8 cellular contexts compared by ENCODE assay signal in genomic region chr15:40323239-40323952, GRCh38.
DNase-seq lines count a peak whose midpoint lies in the region; ATAC-seq, FAIRE-seq and TF ChIP-seq lines count a peak whose summit lies in the region.

Gene INAFM2 (plus strand): TSS chr15:40323692. CDS start chr15:40324056, 364 bp downstream.

- peaks cover 18% of the 10 kb centered on the region for H3K36me3 Mint-ChIP-seq in nephron progenitor cell (ENCODE audit: low read depth)

- peak; percentile 94 for ATAC-seq in stimulated activated naive CD8-positive, alpha-beta T cell treated with anti-CD3 and anti-CD28 coated beads, Interleukin-15, amount 100 ng/mL, for 72 hours

- H3K27me3 Mint-ChIP-seq in nephron progenitor cell (ENCODE audit: low read depth, poor library complexity), result peaks cover 70% of the 10 kb centered on the region
- H3K27me3 Mint-ChIP-seq in stimulated activated naive CD8-positive, alpha-beta T cell treated with anti-CD3 and anti-CD28 coated beads, Interleukin-15, amount 100 ng/mL, for 72 hours, result no peaks in the 10 kb centered on the region

- FAIRE-seq in H54 (lab: Jason Lieb, UNC), result no peak

- peak within 1 kb of the TSS; percentile 81 for H3K4me3 Mint-ChIP-seq in nephron progenitor cell
- peak within 1 kb of the TSS; percentile 77 to 82 for H3K4me3 Mint-ChIP-seq in stimulated activated naive CD8-positive, alpha-beta T cell treated with anti-CD3 and anti-CD28 coated beads, Interleukin-15, amount 100 ng/mL, for 72 hours

- H3K4me1 Mint-ChIP-seq in nephron progenitor cell, result peaks cover 49% of the 10 kb centered on the region
- H3K4me1 Mint-ChIP-seq in stimulated activated naive CD8-positive, alpha-beta T cell treated with anti-CD3 and anti-CD28 coated beads, Interleukin-15, amount 100 ng/mL, for 72 hours, result peaks cover 43% of the 10 kb centered on the region

- H3K27ac Mint-ChIP-seq in nephron progenitor cell, result no peak within 1 kb of the TSS
- H3K27ac Mint-ChIP-seq in stimulated activated naive CD8-positive, alpha-beta T cell treated with anti-CD3 and anti-CD28 coated beads, Interleukin-15, amount 100 ng/mL, for 72 hours, result peak within 1 kb of the TSS in 1 of 2 donors; percentile 75

- H3K9me3 Mint-ChIP-seq in nephron progenitor cell, result peaks cover 4% of the 10 kb centered on the region
- H3K9me3 Mint-ChIP-seq in stimulated activated naive CD8-positive, alpha-beta T cell treated with anti-CD3 and anti-CD28 coated beads, Interleukin-15, amount 100 ng/mL, for 72 hours, result no peaks in the 10 kb centered on the region

- DNase-seq in ELR (ENCODE audit: low read depth), result peak; percentile 92
- peak; percentile 82 for DNase-seq in H54 (ENCODE audit: insufficient read length, low spot score)
- peak; percentile 98 for DNase-seq in LoVo (ENCODE audit: low spot score)
- DNase-seq in activated T-helper 9 cell treated with anti-CD3 and anti-CD28 coated beads, Interleukin-2, amount 50 U/mL, for 16 hours (ENCODE audit: low read depth), result peak; percentile 86
- DNase-seq in fibroblast of the conjunctiva (ENCODE audit: low read depth), result peak; percentile 78
- DNase-seq in nephron progenitor cell, result peak; percentile 94
- DNase-seq in stimulated activated naive CD8-positive, alpha-beta T cell treated with anti-CD3 and anti-CD28 coated beads, Interleukin-15, amount 100 ng/mL, for 72 hours, result peak; percentile 90 to 93

- peak; percentile 65 for TF ChIP-seq CTCF in nephron progenitor cell (IDR thresholded peaks at IDR 0.05)

- TF ChIP-seq POLR2A in H54 (IDR thresholded peaks at IDR 0.05; ENCODE audit: low read depth, low read length), result peak; percentile 85
- TF ChIP-seq POLR2A in Raji (IDR thresholded peaks at IDR 0.05; ENCODE audit: insufficient read depth, low read depth, low read length), result 0 out of 2 replicates have a peak, but pooled peaks have one; percentile 38

Comparison
In these comparisons a context has a peak if more than half of its experiments do, and no peak if none do; other contexts are left out.
1. Peak in every context shown above with its lines: DNase-seq and ATAC-seq.